1 cellular context compared by ENCODE assay signal in genomic region chr3:149086232-149086988, GRCh38.
A peak's percentile ranks its signal among the peaks of the same experiment; 100 is the strongest.
TF ChIP-seq lines count a peak whose summit lies in the region.

TSS of gene HLTF (minus strand) at chr3:149086533. CDS start at chr3:149086336, 197 bp downstream.

TF ChIP-seq in HepG2, 621 proteins besides CTCF, POLR2A, EP300 and RAD21 (continued from another document and continues in another):
- TF ChIP-seq ARID5B (CRISPR knock-in tag; IDR thresholded peaks at IDR 0.05), result peak; percentile 49
- peak; percentile 66 for TF ChIP-seq KMT2A (CRISPR knock-in tag; IDR thresholded peaks at IDR 0.05)
- TF ChIP-seq ZNF580 (CRISPR knock-in tag; IDR thresholded peaks at IDR 0.05; ENCODE audit: borderline replicate concordance, low read depth), result peak; percentile 88
- TF ChIP-seq GMEB1 (CRISPR knock-in tag; IDR thresholded peaks at IDR 0.05; ENCODE audit: borderline replicate concordance), result peak; percentile 85
- no peak for TF ChIP-seq TRAFD1 (CRISPR knock-in tag; IDR thresholded peaks at IDR 0.05; ENCODE audit: borderline replicate concordance)
- peak; percentile 56; the same call in 1 of the 2 replicates for TF ChIP-seq PCBP1 (IDR thresholded peaks at IDR 0.05; ENCODE audit: borderline replicate concordance, low read depth, low read length)
- TF ChIP-seq SCMH1 (CRISPR knock-in tag; IDR thresholded peaks at IDR 0.05; ENCODE audit: borderline replicate concordance), result no peak
- TF ChIP-seq ATF2 (CRISPR knock-in tag; IDR thresholded peaks at IDR 0.05), result peak; percentile 73; the same call in 1 of the 2 replicates
- no peak for TF ChIP-seq MTF2 (CRISPR knock-in tag; IDR thresholded peaks at IDR 0.05; ENCODE audit: borderline replicate concordance)
- TF ChIP-seq RERE (CRISPR knock-in tag; IDR thresholded peaks at IDR 0.05; ENCODE audit: low read depth), result no peak
- TF ChIP-seq RORA (CRISPR knock-in tag; IDR thresholded peaks at IDR 0.05), result no peak
- TF ChIP-seq ATAD3A (CRISPR knock-in tag; IDR thresholded peaks at IDR 0.05), result no peak
- no peak for TF ChIP-seq PTBP1 (IDR thresholded peaks at IDR 0.05; ENCODE audit: low read depth, low read length, poor library complexity, severe bottlenecking)
- TF ChIP-seq SMAD9 (CRISPR knock-in tag; IDR thresholded peaks at IDR 0.05), result no peak
- TF ChIP-seq KLF13 (CRISPR knock-in tag; IDR thresholded peaks at IDR 0.05), result peak; percentile 16; the same call in 1 of the 2 replicates
- TF ChIP-seq MIER3 (CRISPR knock-in tag; IDR thresholded peaks at IDR 0.05; ENCODE audit: borderline replicate concordance), result no peak; the same call in 1 of the 2 replicates
- peak; percentile 19; the same call in 1 of the 2 replicates for TF ChIP-seq SIN3A (IDR thresholded peaks at IDR 0.05; ENCODE audit: borderline replicate concordance, low read depth, low read length)
- peak; percentile 69; the same call in 1 of the 2 replicates for TF ChIP-seq NFKBIZ (CRISPR knock-in tag; IDR thresholded peaks at IDR 0.05)
- peak; percentile 99 for TF ChIP-seq TFDP1 (CRISPR knock-in tag; IDR thresholded peaks at IDR 0.05; ENCODE audit: borderline replicate concordance)
- peak; percentile 33; the same call in 1 of the 2 replicates for TF ChIP-seq GABPA (IDR thresholded peaks at IDR 0.05; ENCODE audit: low read depth, low read length)
- peak; percentile 73 for TF ChIP-seq GABPA (CRISPR knock-in tag; IDR thresholded peaks at IDR 0.05; ENCODE audit: low read depth)
- TF ChIP-seq ZNF670 (CRISPR knock-in tag; IDR thresholded peaks at IDR 0.05; ENCODE audit: borderline replicate concordance), result no peak
- no peak for TF ChIP-seq SIN3B (IDR thresholded peaks at IDR 0.05; ENCODE audit: low read length)
- 0 out of 2 replicates have a peak, but pooled peaks have one; percentile 77 for TF ChIP-seq ZNF879 (CRISPR knock-in tag; IDR thresholded peaks at IDR 0.05)
- TF ChIP-seq ZNF512 (CRISPR knock-in tag; IDR thresholded peaks at IDR 0.05), result peak; percentile 55; the same call in 1 of the 2 replicates
- no peak for TF ChIP-seq ZNF362 (CRISPR knock-in tag; IDR thresholded peaks at IDR 0.05; ENCODE audit: borderline replicate concordance)
- peak; percentile 92 for TF ChIP-seq ZSCAN31 (CRISPR knock-in tag; IDR thresholded peaks at IDR 0.05; ENCODE audit: low read depth)
- peak; percentile 98 for TF ChIP-seq NKX3-1 (CRISPR knock-in tag; IDR thresholded peaks at IDR 0.05)
- TF ChIP-seq ZBTB37 (CRISPR knock-in tag; IDR thresholded peaks at IDR 0.05), result 0 out of 2 replicates have a peak, but pooled peaks have one; percentile 37
- TF ChIP-seq ZNF629 (CRISPR knock-in tag; conservative IDR thresholded peaks at IDR 0.05), result peak; percentile 41; the same call in 1 of the 2 replicates
- TF ChIP-seq KDM1A (CRISPR knock-in tag; IDR thresholded peaks at IDR 0.05), result no peak
